ENCODE assay signal across 10 cellular contexts in genomic region chr5:22319798-22320197, GRCh38.
"Had no signal": no experiment of that assay in that cellular context is flagged by ENCODE, and none has a peak within 500 bp of the region (broad histone marks: within the 10 kb centered on the region; RNA-seq: fewer than 3 reads in every experiment).

No MANE protein-coding gene starts in this region.

- H3K4me1 Mint-ChIP-seq: activated naive CD8-positive, alpha-beta T cell treated with anti-CD3 and anti-CD28 coated beads, Interleukin-2, amount 50 U/mL, for 24 hours had no signal

- H3K4me3 Mint-ChIP-seq: activated CD8-positive, alpha-beta T cell treated with anti-CD3 and anti-CD28 coated beads, Interleukin-2, amount 10 ng/mL, durations not matched to agents 7 days and 5 days; activated naive CD8-positive, alpha-beta T cell treated with anti-CD3 and anti-CD28 coated beads, Interleukin-2, amount 50 U/mL, for 24 hours had no signal

- H3K4me3 ChIP-seq: ascending aorta, heart right ventricle, right atrium auricular region, skin epidermis had no signal

- H3K27me3 Mint-ChIP-seq: activated naive CD8-positive, alpha-beta T cell treated with anti-CD3 and anti-CD28 coated beads, Interleukin-2, amount 50 U/mL, for 24 hours had no signal

- H3K27ac Mint-ChIP-seq: activated CD8-positive, alpha-beta T cell treated with anti-CD3 and anti-CD28 coated beads, Interleukin-2, amount 10 ng/mL, durations not matched to agents 7 days and 5 days; activated naive CD8-positive, alpha-beta T cell treated with anti-CD3 and anti-CD28 coated beads, Interleukin-2, amount 50 U/mL, for 24 hours had no signal

- DNase-seq: activated CD8-positive, alpha-beta memory T cell treated with anti-CD3 and anti-CD28 coated beads, Interleukin-2, amount 50 U/mL, for 48 hours; activated CD8-positive, alpha-beta T cell treated with anti-CD3 and anti-CD28 coated beads, Interleukin-2, amount 10 ng/mL, durations not matched to agents 7 days and 5 days; activated naive CD4-positive, alpha-beta T cell treated with Interleukin-2 at 50 U/mL for 16 hours; activated naive CD8-positive, alpha-beta T cell treated with anti-CD3 and anti-CD28 coated beads, Interleukin-2, amount 50 U/mL, for 24 hours; foreskin melanocyte; heart right ventricle; kidney glomerular epithelial cell had no signal
